Comparison of ENCODE assay signal across 16 cellular contexts in genomic region chr6:20128018-20128417, GRCh38.
DNase-seq lines count a peak whose midpoint lies in the region; ATAC-seq and TF ChIP-seq lines count a peak whose summit lies in the region.
"Had no signal": no experiment of that assay in that cellular context is flagged by ENCODE, and none has a peak within 500 bp of the region (broad histone marks: within the 10 kb centered on the region; RNA-seq: fewer than 3 reads in every experiment).

No MANE protein-coding gene starts in this region.

- peaks cover 12% of the 10 kb centered on the region for H3K4me1 Mint-ChIP-seq in T-helper 2 cell treated with Interferon-gamma antibody and Interleukin-4, amounts not matched to agents 5 μg/mL and 100 μg/mL, for 36 hours (ENCODE audit: low read depth)
- H3K4me1 Mint-ChIP-seq in endodermal cell, result peaks cover 8% of the 10 kb centered on the region

- no peak overlapping the region for H3K18ac ChIP-seq in trophoblast cell (ENCODE audit: low read length)

- CTCF ChIA-PET in HEK293 (lab: Yijun Ruan, JAX), result interaction anchor here (0.6 to 7.8 kb wide), 19 partner anchors 8 to 701 kb away, joined by 3 to 153 read pairs (median 7); no protein-coding TSS in a partner anchor

- no peaks in the 10 kb centered on the region for H3K9me3 Mint-ChIP-seq in T-helper 2 cell treated with Interferon-gamma antibody and Interleukin-4, amounts not matched to agents 5 μg/mL and 100 μg/mL, for 36 hours
- no peaks in the 10 kb centered on the region for H3K9me3 Mint-ChIP-seq in endodermal cell
- H3K9me3 Mint-ChIP-seq: CD4-positive, alpha-beta T cell; HFFc6 had no signal

- H3K4me3 Mint-ChIP-seq in T-helper 2 cell treated with Interferon-gamma antibody and Interleukin-4, amounts not matched to agents 5 μg/mL and 100 μg/mL, for 36 hours, result no peak overlapping the region
- H3K4me3 Mint-ChIP-seq in endodermal cell, result no peak overlapping the region
- H3K4me3 Mint-ChIP-seq: CD4-positive, alpha-beta T cell; HFFc6 had no signal

- H2AFZ ChIP-seq in trophoblast cell (ENCODE audit: insufficient read depth, low read length, poor library complexity), result no peak overlapping the region
- H2AFZ ChIP-seq: GM23248 had no signal

- H3K14ac ChIP-seq in trophoblast cell (ENCODE audit: low read length), result no peak overlapping the region

- TF ChIP-seq CTCF in HEK293 (tag by site-specific recombination; IDR thresholded peaks at IDR 0.05) (no peak), endodermal cell (conservative IDR thresholded peaks at IDR 0.05) (no peak), foreskin keratinocyte (conservative IDR thresholded peaks at IDR 0.05) (no peak)

- no peak for DNase-seq in T-helper 2 cell treated with Interferon-gamma antibody and Interleukin-4, amounts not matched to agents 5 μg/mL and 100 μg/mL, for 36 hours (ENCODE audit: low spot score)
- DNase-seq in T-helper 2 cell, result no peak
- DNase-seq in endodermal cell, result no peak
- no peak for DNase-seq in trophoblast cell
- no peak for DNase-seq in foreskin keratinocyte
- no peak for DNase-seq in stimulated activated CD4-positive, alpha-beta T cell treated with anti-CD3 and anti-CD28 coated beads, Interleukin-4, amount 100 ng/mL, for 24 hours
- DNase-seq in HK-2 (ENCODE audit: unreplicated experiment), result no peak
- DNase-seq: CD4-positive, alpha-beta T cell; GDM1; GM23248; HFFc6 had no signal

- H3K79me2 ChIP-seq in trophoblast cell (ENCODE audit: control insufficient read depth, insufficient read depth, low read length, poor library complexity), result no peaks in the 10 kb centered on the region

- no peak overlapping the region for H3K4me2 ChIP-seq in trophoblast cell (ENCODE audit: low read length)

- H4K12ac ChIP-seq in trophoblast cell (ENCODE audit: low read depth, low read length), result no peak overlapping the region

- peaks cover 7% of the 10 kb centered on the region for H3K4me1 ChIP-seq in HEK293 (ENCODE audit: control insufficient read depth, insufficient read depth, low read length)
- no peaks in the 10 kb centered on the region for H3K4me1 ChIP-seq in endodermal cell (ENCODE audit: control insufficient read depth, insufficient read depth, low read length)
- peaks cover 0 to 2% of the 10 kb centered on the region in 2 experiments for H3K4me1 ChIP-seq in trophoblast cell (ENCODE audit: control insufficient read depth in 1 of 2, insufficient read depth in 2 of 2, low read length in 2 of 2)
- no peaks in the 10 kb centered on the region for H3K4me1 ChIP-seq in foreskin keratinocyte
- H3K4me1 ChIP-seq: HAP-1 had no signal

- H3K4ac ChIP-seq in trophoblast cell (ENCODE audit: low read depth, low read length), result no peak overlapping the region

- 80 to 94% methylated on average over 1 to 3 of the region's 3 CpGs for WGBS in endodermal cell (ENCODE audit: insufficient coverage in 1 of 2, insufficient read length in 1 of 2), 2 experiments
- no CpG with 5 or more reads among the region's 3 CpGs for WGBS in trophoblast cell (ENCODE audit: extremely low coverage, insufficient coverage, insufficient read length)

- H2BK120ac ChIP-seq in trophoblast cell (ENCODE audit: insufficient read depth, low read length, poor library complexity), result no peak overlapping the region

- H3K36me3 Mint-ChIP-seq in T-helper 2 cell treated with Interferon-gamma antibody and Interleukin-4, amounts not matched to agents 5 μg/mL and 100 μg/mL, for 36 hours (ENCODE audit: low read depth), result peaks cover 49% of the 10 kb centered on the region
- peaks cover 13% of the 10 kb centered on the region for H3K36me3 Mint-ChIP-seq in endodermal cell (ENCODE audit: low read depth)

- no peak overlapping the region for H2BK5ac ChIP-seq in trophoblast cell (ENCODE audit: low read depth, low read length, poor library complexity)

- no peak overlapping the region for H2AK5ac ChIP-seq in trophoblast cell (ENCODE audit: low read length)

- H3K9ac ChIP-seq in endodermal cell (ENCODE audit: extremely low read depth, low read length, poor library complexity, severe bottlenecking) (no peak overlapping the region), trophoblast cell (ENCODE audit: low read length) (peak overlapping the region; percentile 49)
- H3K9ac ChIP-seq: GM23248 had no signal

- no peak overlapping the region for H3K23ac ChIP-seq in trophoblast cell (ENCODE audit: low read length)

- H4K8ac ChIP-seq in trophoblast cell (ENCODE audit: low read depth, low read length), result no peak overlapping the region

- no peaks in the 10 kb centered on the region for H3K79me1 ChIP-seq in trophoblast cell (ENCODE audit: low read length)

- POLR2A ChIA-PET in HEK293 (lab: Yijun Ruan, JAX), result no interaction called here

- peak overlapping the region; percentile 2 for H3K27ac Mint-ChIP-seq in T-helper 2 cell treated with Interferon-gamma antibody and Interleukin-4, amounts not matched to agents 5 μg/mL and 100 μg/mL, for 36 hours
- peak overlapping the region; percentile 0 for H3K27ac Mint-ChIP-seq in endodermal cell
- H3K27ac Mint-ChIP-seq: CD4-positive, alpha-beta T cell; HFFc6 had no signal

- H3K27me3 ChIP-seq in endodermal cell (ENCODE audit: control insufficient read depth, insufficient read depth, low read length, poor library complexity, severe bottlenecking), result no peaks in the 10 kb centered on the region
- H3K27me3 ChIP-seq in trophoblast cell (ENCODE audit: insufficient read depth, low read length), result no peaks in the 10 kb centered on the region
- H3K27me3 ChIP-seq in foreskin keratinocyte, result no peaks in the 10 kb centered on the region

- H3K4me3 ChIP-seq in HEK293 (ENCODE audit: low read depth, low read length), result no peak overlapping the region
- no peak overlapping the region for H3K4me3 ChIP-seq in endodermal cell (ENCODE audit: low read length)
- H3K4me3 ChIP-seq in trophoblast cell (ENCODE audit: low read depth, low read length), result no peak overlapping the region
- H3K4me3 ChIP-seq: A549, GM23248, HAP-1 had no signal

- no peaks in the 10 kb centered on the region for H3K9me3 ChIP-seq in HEK293 (ENCODE audit: control insufficient read depth, insufficient read depth, low read depth, low read length)
- H3K9me3 ChIP-seq in endodermal cell (ENCODE audit: control insufficient read depth, low read length), result peaks cover 4% of the 10 kb centered on the region
- no peaks in the 10 kb centered on the region for H3K9me3 ChIP-seq in trophoblast cell (ENCODE audit: insufficient read depth, low read depth, low read length)
- H3K9me3 ChIP-seq: A549, HAP-1 had no signal

- no peak for ATAC-seq in foreskin keratinocyte

- no peaks in the 10 kb centered on the region for H3K27me3 Mint-ChIP-seq in T-helper 2 cell treated with Interferon-gamma antibody and Interleukin-4, amounts not matched to agents 5 μg/mL and 100 μg/mL, for 36 hours (ENCODE audit: low read depth)
- no peaks in the 10 kb centered on the region for H3K27me3 Mint-ChIP-seq in endodermal cell (ENCODE audit: insufficient read depth)
- H3K27me3 Mint-ChIP-seq: CD4-positive, alpha-beta T cell had no signal

- H4K91ac ChIP-seq in trophoblast cell (ENCODE audit: low read depth, low read length), result no peak overlapping the region

- no peak overlapping the region for H3K27ac ChIP-seq in HEK293 (ENCODE audit: extremely low read depth, low read depth, low read length)
- no peak overlapping the region for H3K27ac ChIP-seq in endodermal cell (ENCODE audit: low read depth, low read length)
- no peak overlapping the region for H3K27ac ChIP-seq in trophoblast cell (ENCODE audit: low read depth, low read length)
- no peak overlapping the region for H3K27ac ChIP-seq in foreskin keratinocyte
- H3K27ac ChIP-seq: 22Rv1, A549, C4-2B, GM23248 had no signal

- H2BK12ac ChIP-seq in trophoblast cell (ENCODE audit: low read length), result no peak overlapping the region

- H3K36me3 ChIP-seq in HEK293 (ENCODE audit: control insufficient read depth in 2 of 2, insufficient read depth in 1 of 2, low read length in 2 of 2), result peaks cover 0 to 7% of the 10 kb centered on the region in 2 experiments; a peak in 1 of 3 replicates
- H3K36me3 ChIP-seq in endodermal cell (ENCODE audit: control insufficient read depth, insufficient read depth, low read length), result no peaks in the 10 kb centered on the region
- H3K36me3 ChIP-seq in trophoblast cell (ENCODE audit: control insufficient read depth in 1 of 2, insufficient read depth in 2 of 2, low read length in 2 of 2), result no peaks in the 10 kb centered on the region
- H3K36me3 ChIP-seq: HAP-1 had no signal

TF ChIP-seq in HEK293, 187 proteins besides CTCF, POLR2A, EP300 and RAD21:
- TF ChIP-seq ZNF704 (tag by site-specific recombination; IDR thresholded peaks at IDR 0.05), result no peak
- TF ChIP-seq SCRT1 (tag by site-specific recombination; IDR thresholded peaks at IDR 0.05; ENCODE audit: borderline replicate concordance), result peak; percentile 65; the same call in 1 of the 2 replicates
- peak; percentile 86 for TF ChIP-seq SCRT2 (tag by site-specific recombination; IDR thresholded peaks at IDR 0.05)
